9 cellular contexts compared by ENCODE assay signal in genomic region chrX:43559643-43560042, GRCh38.
DNase-seq lines count a peak whose midpoint lies in the region; ATAC-seq lines count a peak whose summit lies in the region.
"Had no signal": no experiment of that assay in that cellular context is flagged by ENCODE, and none has a peak within 500 bp of the region (broad histone marks: within the 10 kb centered on the region; RNA-seq: fewer than 3 reads in every experiment).

No MANE protein-coding gene starts in this region.

- DNase-seq in NCI-H1417 (lab: John Stamatoyannopoulos, UW) (peak in 2 of 3 experiments; percentile 14 to 60), NCI-H1417 treated with DMSO at 0.1 percent for 48 hours (lab: John Stamatoyannopoulos, UW) (no peak), NCI-H2081 (lab: John Stamatoyannopoulos, UW) (peak; percentile 45 to 66), naive B cell (peak; percentile 25), aorta (peak in 1 of 2 donors; percentile 44), OCI-M2 (lab: John Stamatoyannopoulos, UW; ENCODE audit: unreplicated experiment) (no peak)
- DNase-seq in activated CD4-positive, alpha-beta T cell treated with anti-CD3 and anti-CD28 coated beads, Interleukin-2, amount 50 U/mL, for 4 hours, result peak; percentile 5

- ATAC-seq in esophagus mucosa (peak; percentile 60), naive B cell (ENCODE audit: low read depth in 2 of 2) (peak in 1 of 2 donors; percentile 41), aorta (ENCODE audit: low FRiP score) (peak; percentile 71)

- no peaks in the 10 kb centered on the region for H3K4me1 ChIP-seq in aorta (ENCODE audit: control insufficient read depth in 1 of 2, insufficient read depth in 2 of 2, low read length in 2 of 2)

- H3K9me3 Mint-ChIP-seq in naive B cell, result peaks cover 0 to 10% (median 0%) of the 10 kb centered on the region in 7 donors

- peaks cover 1 to 5% (median 5%) of the 10 kb centered on the region in 3 donors for H3K4me1 Mint-ChIP-seq in naive B cell

- H3K27me3 Mint-ChIP-seq in naive B cell, result peaks cover 0 to 7% (median 0%) of the 10 kb centered on the region in 3 donors

- no peaks in the 10 kb centered on the region for H3K36me3 ChIP-seq in aorta (ENCODE audit: control insufficient read depth in 1 of 2, insufficient read depth in 2 of 2, low read length in 1 of 2)
- H3K36me3 ChIP-seq: BLaER1 treated with 17β-estradiol and CSF1 and Interleukin-3, amounts not matched to agents 10 nM and 100 nM had no signal

- WGBS in aorta, 2 donors, result 40 to 42% methylated on average over 2 of the region's 2 CpGs

- H3K27me3 ChIP-seq in aorta (ENCODE audit: control insufficient read depth in 1 of 2, insufficient read depth in 2 of 2, low read length in 1 of 2), result no peaks in the 10 kb centered on the region

- H3K4me3 ChIP-seq in aorta (ENCODE audit: low read length in 2 of 2), result no peak overlapping the region
- H3K4me3 ChIP-seq: BLaER1 treated with 17β-estradiol and CSF1 and Interleukin-3, amounts not matched to agents 10 nM and 100 nM had no signal

- intact Hi-C loops in aorta (cut with DNase I), result loop anchor here (1.0 to 10.0 kb wide), 6 partner anchors 98 to 1777 kb away; partner anchors contain the start of gene MAOA (in 1 of the 2)

- no peak overlapping the region for H3K27ac ChIP-seq in aorta (ENCODE audit: low read depth in 1 of 2, low read length in 2 of 2)
- H3K27ac ChIP-seq: BLaER1 treated with 17β-estradiol and CSF1 and Interleukin-3, amounts not matched to agents 10 nM and 100 nM had no signal

- no peak overlapping the region for H3K4me3 Mint-ChIP-seq in naive B cell

- no peaks in the 10 kb centered on the region for H3K36me3 Mint-ChIP-seq in naive B cell

- H3K9me3 ChIP-seq in aorta (ENCODE audit: control insufficient read depth, low read length), result no peaks in the 10 kb centered on the region

- no peak overlapping the region for H3K27ac Mint-ChIP-seq in naive B cell

Comparison
In these comparisons a context has a peak if more than half of its experiments do, and no peak if none do; other contexts are left out.
1. DNase-seq: peak in NCI-H1417 (2 of 3), NCI-H2081 (2 of 2), activated CD4-positive, alpha-beta T cell treated with anti-CD3 and anti-CD28 coated beads, Interleukin-2, amount 50 U/mL, for 4 hours (2 of 2) and naive B cell (single experiment); none in NCI-H1417 treated with DMSO at 0.1 percent for 48 hours (single experiment) and OCI-M2 (single experiment).